In the genomic region with DNA sequence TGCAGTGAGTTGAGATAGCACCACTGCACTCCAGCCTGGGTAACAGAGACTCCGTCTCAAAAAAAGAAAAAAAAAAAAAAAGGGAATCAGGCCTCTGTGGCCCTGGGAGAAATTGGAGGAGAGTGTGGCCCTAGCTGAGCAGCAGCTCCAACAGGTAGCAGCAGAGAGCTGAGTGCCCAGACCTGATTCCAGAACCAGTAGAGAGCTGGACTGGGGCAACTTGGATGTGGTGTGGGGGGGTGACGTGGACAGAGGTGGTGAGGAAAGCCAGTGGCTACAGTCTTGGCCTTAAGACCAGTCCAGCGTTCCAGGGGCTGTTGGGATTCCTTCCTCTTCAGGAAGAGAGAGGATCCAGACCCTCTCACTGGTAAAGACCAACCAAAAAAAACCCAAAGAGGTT, we compare ENCODE assay signal across 23 cellular contexts. TPM values are rescaled to one million over a fixed set of nuclear protein-coding genes. Genes with fewer than 3 reads are reported as not detected.
"Had no signal": no experiment of that assay in that cellular context is flagged by ENCODE, and none has a peak within 500 bp of the region (broad histone marks: within the 10 kb centered on the region; RNA-seq: fewer than 3 reads in every experiment).

No MANE protein-coding gene starts in this region.

- H3K4me3 ChIP-seq: gastrocnemius medialis, heart right ventricle, lower lobe of right lung, right atrium auricular region, skin epidermis, transverse colon had no signal

- H3K9me3 Mint-ChIP-seq: activated naive CD8-positive, alpha-beta T cell treated with anti-CD3 and anti-CD28 coated beads, Interleukin-2, amount 10 ng/mL, durations not matched to agents 7 days and 5 days; activated T-helper 1 cell treated with anti-CD3 and anti-CD28 coated beads, Interleukin-12 subunit alpha, Interleukin-12 subunit beta, Interleukin-2, Interleukin-4 antibody, amounts not matched to agents 30 ng/mL and 10 ng/mL and 1 ng/mL, durations not matched to agents 14 hours and 24 hours and 36 hours; brain; dendritic cell treated with granulocyte-macrophage colony-stimulating factor and Interleukin-4, amounts not matched to agents 40 ng/mL and 50 ng/mL, for 4 days; effector memory CD8-positive, alpha-beta T cell; mesothelial cell of epicardium; T-cell had no signal

- H3K27ac ChIP-seq: epithelial cell of prostate, gastrocnemius medialis, heart right ventricle, lower lobe of right lung, right atrium auricular region, skin epidermis, transverse colon had no signal

- H3K4me3 Mint-ChIP-seq: activated naive CD8-positive, alpha-beta T cell treated with anti-CD3 and anti-CD28 coated beads, Interleukin-2, amount 10 ng/mL, durations not matched to agents 7 days and 5 days; activated T-helper 1 cell treated with anti-CD3 and anti-CD28 coated beads, Interleukin-12 subunit alpha, Interleukin-12 subunit beta, Interleukin-2, Interleukin-4 antibody, amounts not matched to agents 30 ng/mL and 10 ng/mL and 1 ng/mL, durations not matched to agents 14 hours and 24 hours and 36 hours; brain; dendritic cell treated with granulocyte-macrophage colony-stimulating factor and Interleukin-4, amounts not matched to agents 40 ng/mL and 50 ng/mL, for 4 days; effector memory CD8-positive, alpha-beta T cell; mesothelial cell of epicardium; T-cell had no signal

- H3K27ac Mint-ChIP-seq: activated naive CD8-positive, alpha-beta T cell treated with anti-CD3 and anti-CD28 coated beads, Interleukin-2, amount 10 ng/mL, durations not matched to agents 7 days and 5 days; activated T-helper 1 cell treated with anti-CD3 and anti-CD28 coated beads, Interleukin-12 subunit alpha, Interleukin-12 subunit beta, Interleukin-2, Interleukin-4 antibody, amounts not matched to agents 30 ng/mL and 10 ng/mL and 1 ng/mL, durations not matched to agents 14 hours and 24 hours and 36 hours; dendritic cell treated with granulocyte-macrophage colony-stimulating factor and Interleukin-4, amounts not matched to agents 40 ng/mL and 50 ng/mL, for 4 days; effector memory CD8-positive, alpha-beta T cell; mesothelial cell of epicardium; progenitor cell of endocrine pancreas; T-cell had no signal

- H3K27me3 Mint-ChIP-seq: activated naive CD8-positive, alpha-beta T cell treated with anti-CD3 and anti-CD28 coated beads, Interleukin-2, amount 10 ng/mL, durations not matched to agents 7 days and 5 days; brain; dendritic cell treated with granulocyte-macrophage colony-stimulating factor and Interleukin-4, amounts not matched to agents 40 ng/mL and 50 ng/mL, for 4 days; effector memory CD8-positive, alpha-beta T cell; progenitor cell of endocrine pancreas; T-cell had no signal

- ATAC-seq: activated CD4-positive, CD25-positive, alpha-beta regulatory T cell treated with anti-CD3 and anti-CD28 coated beads, Interleukin-2, amount 50 U/mL, for 24 hours; effector memory CD8-positive, alpha-beta T cell; gastrocnemius medialis; heart right ventricle; left colon; lower lobe of right lung; T-cell had no signal

- H3K27me3 ChIP-seq: gastrocnemius medialis, heart right ventricle, right atrium auricular region, transverse colon had no signal

- H3K9me3 ChIP-seq: gastrocnemius medialis, heart right ventricle, lower lobe of right lung, right atrium auricular region, transverse colon had no signal

- DNase-seq: activated CD4-positive, alpha-beta T cell treated with anti-CD3 and anti-CD28 coated beads, Interleukin-2, amount 50 U/mL, for 1 hour; activated naive CD4-positive, alpha-beta T cell; activated naive CD8-positive, alpha-beta T cell treated with anti-CD3 and anti-CD28 coated beads, Interleukin-2, amount 10 ng/mL, durations not matched to agents 7 days and 5 days; cerebellar nuclear complex; effector memory CD8-positive, alpha-beta T cell; gastrocnemius medialis; heart right ventricle; left colon; lower lobe of right lung; stimulated activated CD4-positive, alpha-beta T cell treated with anti-CD3 and anti-CD28 coated beads, Interleukin-15, amount 100 ng/mL, for 24 hours; stimulated activated CD4-positive, alpha-beta T cell treated with anti-CD3 and anti-CD28 coated beads, Interleukin-4, amount 100 ng/mL, for 1 hour; T-cell; T-helper 9 cell; transverse colon had no signal

RNA-seq across cellular contexts. Expression of a gene that starts 1.7 kb away (rescaled TPM):
- total RNA-seq: activated T-helper 1 cell treated with anti-CD3 and anti-CD28 coated beads, Interleukin-12 subunit alpha, Interleukin-12 subunit beta, Interleukin-2, Interleukin-4 antibody, amounts not matched to agents 30 ng/mL and 10 ng/mL and 1 ng/mL, durations not matched to agents 14 hours and 24 hours and 36 hours; gastrocnemius medialis; left colon; lower lobe of right lung; mesothelial cell of epicardium; progenitor cell of endocrine pancreas; right atrium auricular region had no signal

RNA-seq across cellular contexts. Expression of a gene that starts 26.0 kb away (rescaled TPM):
- total RNA-seq: activated T-helper 1 cell treated with anti-CD3 and anti-CD28 coated beads, Interleukin-12 subunit alpha, Interleukin-12 subunit beta, Interleukin-2, Interleukin-4 antibody, amounts not matched to agents 30 ng/mL and 10 ng/mL and 1 ng/mL, durations not matched to agents 14 hours and 24 hours and 36 hours; right atrium auricular region had no signal
